ENCODE assay signal across 1 cellular context in the genomic region with DNA sequence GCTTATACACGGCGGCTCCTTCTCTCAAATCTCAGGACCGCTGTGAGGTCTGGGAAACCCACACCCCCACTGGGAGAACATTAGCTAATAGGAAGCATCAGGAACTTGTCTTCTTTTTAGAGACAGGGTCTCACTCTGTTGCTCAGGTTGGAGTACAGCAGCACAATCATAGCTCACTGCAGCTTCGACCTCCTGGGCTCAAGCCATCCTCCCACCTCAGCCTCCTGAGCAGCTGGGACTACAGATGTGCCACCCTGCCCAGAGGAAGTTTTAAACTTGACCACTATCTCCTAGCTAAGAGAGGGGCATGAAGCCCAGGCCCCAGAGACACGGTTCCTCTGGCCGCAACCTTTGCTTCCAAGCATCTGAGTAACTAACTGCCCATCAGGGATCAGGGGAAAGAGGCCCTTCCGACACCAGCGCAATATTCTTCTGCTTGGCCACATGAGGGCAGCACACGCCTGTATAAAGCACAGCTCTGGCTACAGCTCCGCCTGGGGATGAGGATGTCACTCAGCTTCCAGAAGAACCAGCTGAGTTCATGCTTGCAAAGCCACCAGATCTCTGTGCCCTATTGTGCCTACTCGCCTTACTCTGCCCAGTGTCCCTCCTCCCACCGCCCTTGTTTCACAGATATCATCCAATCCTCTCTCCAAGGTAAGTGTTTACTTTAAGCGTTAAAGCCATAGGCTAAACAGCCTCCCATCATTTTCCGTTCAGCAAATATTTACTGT.
TF ChIP-seq lines count a peak whose summit lies in the region.

No MANE protein-coding gene starts in this region.

TF ChIP-seq in WTC11, 78 proteins besides CTCF, POLR2A, EP300 and RAD21 (continued from another document):
- TF ChIP-seq, protein P1, sequence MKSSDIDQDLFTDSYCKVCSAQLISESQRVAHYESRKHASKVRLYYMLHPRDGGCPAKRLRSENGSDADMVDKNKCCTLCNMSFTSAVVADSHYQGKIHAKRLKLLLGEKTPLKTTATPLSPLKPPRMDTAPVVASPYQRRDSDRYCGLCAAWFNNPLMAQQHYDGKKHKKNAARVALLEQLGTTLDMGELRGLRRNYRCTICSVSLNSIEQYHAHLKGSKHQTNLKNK (CRISPR knock-in tag; IDR thresholded peaks at IDR 0.05), result no peak
- TF ChIP-seq, protein P2, sequence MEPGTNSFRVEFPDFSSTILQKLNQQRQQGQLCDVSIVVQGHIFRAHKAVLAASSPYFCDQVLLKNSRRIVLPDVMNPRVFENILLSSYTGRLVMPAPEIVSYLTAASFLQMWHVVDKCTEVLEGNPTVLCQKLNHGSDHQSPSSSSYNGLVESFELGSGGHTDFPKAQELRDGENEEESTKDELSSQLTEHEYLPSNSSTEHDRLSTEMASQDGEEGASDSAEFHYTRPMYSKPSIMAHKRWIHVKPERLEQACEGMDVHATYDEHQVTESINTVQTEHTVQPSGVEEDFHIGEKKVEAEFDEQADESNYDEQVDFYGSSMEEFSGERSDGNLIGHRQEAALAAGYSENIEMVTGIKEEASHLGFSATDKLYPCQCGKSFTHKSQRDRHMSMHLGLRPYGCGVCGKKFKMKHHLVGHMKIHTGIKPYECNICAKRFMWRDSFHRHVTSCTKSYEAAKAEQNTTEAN (CRISPR knock-in tag; IDR thresholded peaks at IDR 0.05), result no peak
- TF ChIP-seq ZNF281 (CRISPR knock-in tag; IDR thresholded peaks at IDR 0.05) (no peak), ESRRA (CRISPR knock-in tag; IDR thresholded peaks at IDR 0.05; ENCODE audit: borderline replicate concordance) (no peak), IRF2 (CRISPR knock-in tag; IDR thresholded peaks at IDR 0.05; ENCODE audit: borderline replicate concordance, low read depth) (no peak), SP1 (CRISPR knock-in tag; conservative IDR thresholded peaks at IDR 0.05) (no peak)
- TF ChIP-seq, protein P3, sequence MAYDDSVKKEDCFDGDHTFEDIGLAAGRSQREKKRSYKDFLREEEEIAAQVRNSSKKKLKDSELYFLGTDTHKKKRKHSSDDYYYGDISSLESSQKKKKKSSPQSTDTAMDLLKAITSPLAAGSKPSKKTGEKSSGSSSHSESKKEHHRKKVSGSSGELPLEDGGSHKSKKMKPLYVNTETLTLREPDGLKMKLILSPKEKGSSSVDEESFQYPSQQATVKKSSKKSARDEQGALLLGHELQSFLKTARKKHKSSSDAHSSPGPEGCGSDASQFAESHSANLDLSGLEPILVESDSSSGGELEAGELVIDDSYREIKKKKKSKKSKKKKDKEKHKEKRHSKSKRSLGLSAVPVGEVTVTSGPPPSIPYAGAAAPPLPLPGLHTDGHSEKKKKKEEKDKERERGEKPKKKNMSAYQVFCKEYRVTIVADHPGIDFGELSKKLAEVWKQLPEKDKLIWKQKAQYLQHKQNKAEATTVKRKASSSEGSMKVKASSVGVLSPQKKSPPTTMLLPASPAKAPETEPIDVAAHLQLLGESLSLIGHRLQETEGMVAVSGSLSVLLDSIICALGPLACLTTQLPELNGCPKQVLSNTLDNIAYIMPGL (CRISPR knock-in tag; IDR thresholded peaks at IDR 0.05), result no peak
